In genomic region chr15:35208353-35208752, GRCh38 we compare ENCODE assay signal across 28 cellular contexts.
"Had no signal": no experiment of that assay in that cellular context is flagged by ENCODE, and none has a peak within 500 bp of the region (broad histone marks: within the 10 kb centered on the region; RNA-seq: fewer than 3 reads in every experiment).

No MANE protein-coding gene starts in this region.

- H3K4me1 ChIP-seq: breast epithelium, foreskin keratinocyte, pancreas, psoas muscle, right atrium auricular region, stomach, thyroid gland, upper lobe of left lung, vagina had no signal

- H3K27ac ChIP-seq: breast epithelium, foreskin keratinocyte, heart right ventricle, pancreas, psoas muscle, right atrium auricular region, stomach, thyroid gland, upper lobe of left lung, vagina had no signal

- DNase-seq: activated CD4-positive, alpha-beta T cell treated with anti-CD3 and anti-CD28 coated beads for 36 hours; activated CD4-positive, CD25-positive, alpha-beta regulatory T cell; activated CD8-positive, alpha-beta memory T cell treated with anti-CD3 and anti-CD28 coated beads, Interleukin-2, amount 10 ng/mL, durations not matched to agents 7 days and 5 days; activated CD8-positive, alpha-beta T cell treated with anti-CD3 and anti-CD28 coated beads, Interleukin-2, amount 10 ng/mL, durations not matched to agents 7 days and 5 days; activated naive CD8-positive, alpha-beta T cell treated with anti-CD3 and anti-CD28 coated beads, Interleukin-2, amount 50 U/mL, for 24 hours; activated T-cell treated with anti-CD3 and anti-CD28 coated beads, Interleukin-2, amount 50 U/mL, for 48 hours; amygdala; central memory CD4-positive, alpha-beta T cell; endodermal cell; foreskin keratinocyte; heart right ventricle; islet precursor cell; left ventricle myocardium superior; mammary epithelial cell; midbrain; naive thymus-derived CD4-positive, alpha-beta T cell; pancreas; psoas muscle; stimulated activated CD4-positive, alpha-beta T cell treated with anti-CD3 and anti-CD28 coated beads, Interleukin-15, amount 100 ng/mL, for 24 hours; stimulated activated CD4-positive, alpha-beta T cell treated with anti-CD3 and anti-CD28 coated beads, Interleukin-2, amount 100 ng/mL, for 24 hours; stimulated activated naive B cell treated with anti-CD40 and anti-IgM and Interleukin-4, amounts not matched to agents 10 μg/mL and 1 μg/mL and 100 μg/mL, for 72 hours; stomach; thyroid gland; upper lobe of left lung had no signal

- H3K4me3 ChIP-seq: breast epithelium, heart right ventricle, pancreas, psoas muscle, right atrium auricular region, stomach, thyroid gland, upper lobe of left lung, vagina had no signal

- H3K27me3 ChIP-seq: breast epithelium, foreskin keratinocyte, heart right ventricle, pancreas, right atrium auricular region, stomach, thyroid gland, upper lobe of left lung, vagina had no signal

- H3K36me3 ChIP-seq: breast epithelium, heart right ventricle, pancreas, right atrium auricular region, stomach, thyroid gland, upper lobe of left lung, vagina had no signal

- H3K9me3 ChIP-seq: breast epithelium, heart right ventricle, pancreas, psoas muscle, right atrium auricular region, stomach, thyroid gland, upper lobe of left lung, vagina had no signal

- ATAC-seq: activated CD4-positive, alpha-beta T cell treated with anti-CD3 and anti-CD28 coated beads for 36 hours; activated CD8-positive, alpha-beta memory T cell treated with anti-CD3 and anti-CD28 coated beads, Interleukin-2, amount 10 ng/mL, durations not matched to agents 7 days and 5 days; activated CD8-positive, alpha-beta T cell treated with anti-CD3 and anti-CD28 coated beads, Interleukin-2, amount 10 ng/mL, durations not matched to agents 7 days and 5 days; activated naive CD8-positive, alpha-beta T cell treated with anti-CD3 and anti-CD28 coated beads, Interleukin-2, amount 50 U/mL, for 24 hours; esophagus mucosa; foreskin keratinocyte; heart right ventricle; left ventricle myocardium superior; naive thymus-derived CD4-positive, alpha-beta T cell; pancreas; psoas muscle; stimulated activated naive B cell treated with anti-CD40 and anti-IgM and Interleukin-4, amounts not matched to agents 10 μg/mL and 1 μg/mL and 100 μg/mL, for 72 hours had no signal
